9 cellular contexts compared by ENCODE assay signal in the genomic region with DNA sequence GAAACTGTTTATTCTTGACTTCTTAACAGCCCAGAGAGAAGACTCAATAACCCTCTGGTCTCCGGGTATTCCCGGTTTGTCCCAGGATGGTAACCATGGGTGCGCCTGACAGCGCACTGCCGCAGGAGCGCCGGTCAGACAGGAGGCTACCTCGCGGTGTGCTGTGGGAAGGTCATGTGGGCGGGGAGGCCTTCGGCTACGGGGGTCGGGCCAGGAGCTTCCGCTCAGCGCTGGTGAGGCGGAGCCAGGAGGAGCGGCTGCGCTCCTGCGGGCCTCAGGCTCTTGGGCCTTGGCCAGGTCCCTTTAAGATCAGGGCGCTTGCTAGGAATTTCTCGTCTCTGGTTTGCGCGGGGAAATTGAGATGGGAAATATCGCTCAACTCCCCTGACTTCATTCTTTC.
DNase-seq lines count a peak whose midpoint lies in the region; ATAC-seq, FAIRE-seq and TF ChIP-seq lines count a peak whose summit lies in the region.
"Had no signal": no experiment of that assay in that cellular context is flagged by ENCODE, and none has a peak within 500 bp of the region (broad histone marks: within the 10 kb centered on the region; RNA-seq: fewer than 3 reads in every experiment).

No MANE protein-coding gene starts in this region.

- no peak for TF ChIP-seq EP300 in transverse colon (IDR thresholded peaks at IDR 0.05; ENCODE audit: low read depth)

- ATAC-seq in GM19328 (IDR thresholded peaks at IDR 0.05; ENCODE audit: unreplicated experiment): no peak

- no peaks in the 10 kb centered on the region for H3K27me3 ChIP-seq in astrocyte (ENCODE audit: insufficient read depth, low read length)
- H3K27me3 ChIP-seq in transverse colon: no peaks in the 10 kb centered on the region

- FAIRE-seq in astrocyte (lab: Jason Lieb, UNC): no peak

- H3K4me2 ChIP-seq in astrocyte (ENCODE audit: low read length): peak overlapping the region; percentile 80

- H3K79me2 ChIP-seq in astrocyte (ENCODE audit: insufficient read depth, low read length): no peaks in the 10 kb centered on the region

- H3K4me3 Mint-ChIP-seq in astrocyte (ENCODE audit: unreplicated experiment): peak overlapping the region; percentile 75
- H3K4me3 Mint-ChIP-seq: activated CD4-positive, alpha-beta memory T cell treated with anti-CD3 and anti-CD28 coated beads for 36 hours had no signal

- H2AFZ ChIP-seq in astrocyte (ENCODE audit: low read depth, low read length): peak overlapping the region; percentile 60

- peak overlapping the region; percentile 75 for H3K27ac Mint-ChIP-seq in astrocyte (ENCODE audit: unreplicated experiment)
- H3K27ac Mint-ChIP-seq: activated CD4-positive, alpha-beta memory T cell treated with anti-CD3 and anti-CD28 coated beads for 36 hours had no signal

- H3K27ac ChIP-seq in astrocyte (ENCODE audit: low read depth, low read length) (no peak overlapping the region), transverse colon (no peak overlapping the region)
- H3K27ac ChIP-seq: breast epithelium had no signal

- no peak for TF ChIP-seq POLR2A in transverse colon (IDR thresholded peaks at IDR 0.05)

- H3K9me3 ChIP-seq in astrocyte (ENCODE audit: insufficient read depth, low read depth, low read length): no peaks in the 10 kb centered on the region
- H3K9me3 ChIP-seq in transverse colon: no peaks in the 10 kb centered on the region
- H3K9me3 ChIP-seq: breast epithelium had no signal

- H3K4me1 Mint-ChIP-seq in astrocyte (ENCODE audit: low read depth, unreplicated experiment): no peaks in the 10 kb centered on the region

- H3K36me3 Mint-ChIP-seq in astrocyte (ENCODE audit: low read depth, unreplicated experiment): no peaks in the 10 kb centered on the region
- H3K36me3 Mint-ChIP-seq: activated CD4-positive, alpha-beta memory T cell treated with anti-CD3 and anti-CD28 coated beads for 36 hours had no signal

- H3K4me1 ChIP-seq in astrocyte (ENCODE audit: insufficient read depth, low read length) (no peaks in the 10 kb centered on the region), transverse colon (no peaks in the 10 kb centered on the region)
- H3K4me1 ChIP-seq: breast epithelium had no signal

- H4K20me1 ChIP-seq in astrocyte (ENCODE audit: insufficient read depth, low read length): no peaks in the 10 kb centered on the region

- H3K4me3 ChIP-seq in astrocyte (ENCODE audit: insufficient read depth, low read depth, low read length): no peak overlapping the region
- peak overlapping the region in 1 of 4 donors; percentile 8 for H3K4me3 ChIP-seq in transverse colon

- H3K9ac ChIP-seq in astrocyte (ENCODE audit: low read length): no peak overlapping the region

- H3K27me3 Mint-ChIP-seq in astrocyte (ENCODE audit: low read depth, unreplicated experiment): no peaks in the 10 kb centered on the region

- H3K9me3 Mint-ChIP-seq in astrocyte (ENCODE audit: unreplicated experiment): no peaks in the 10 kb centered on the region

- WGBS in transverse colon (ENCODE audit: low coverage in 1 of 2), 2 donors: 55 to 75% methylated on average over 4 to 24 of the region's 24 CpGs

- H3K36me3 ChIP-seq in astrocyte (ENCODE audit: insufficient read depth, low read length): no peaks in the 10 kb centered on the region
- H3K36me3 ChIP-seq in transverse colon: no peaks in the 10 kb centered on the region
- H3K36me3 ChIP-seq: breast epithelium had no signal

- DNase-seq in NCI-H2029 treated with DMSO at 0.1 percent for 48 hours (lab: John Stamatoyannopoulos, UW): peak; percentile 18
- DNase-seq in astrocyte (ENCODE audit: low read depth): no peak
- peak; percentile 48 for DNase-seq in kidney tubule cell (ENCODE audit: low spot score)
- peak; percentile 37 for DNase-seq in transverse colon
- DNase-seq in AG08396 (ENCODE audit: low spot score): no peak
- no peak for DNase-seq in activated naive CD4-positive, alpha-beta T cell treated with anti-CD3 and anti-CD28 coated beads, Interleukin-2, amount 50 U/mL, for 16 hours
- DNase-seq: activated CD4-positive, alpha-beta memory T cell treated with anti-CD3 and anti-CD28 coated beads for 36 hours had no signal

- in situ Hi-C loops in transverse colon (cut with MboI; ENCODE audit: low pct_ligation_motif_present in 1 of 4, low pct_unique_long_range_greater_than_20kb in 1 of 4, low sequenced_read_pairs in 3 of 4): loop anchor here in 2 of 4 donors (10.0 to 25.0 kb wide), 2 partner anchors 225 to 232 kb away; partner anchors contain the start of gene MAGEL2 (in 2 of the 2)

- TF ChIP-seq CTCF in astrocyte (IDR thresholded peaks at IDR 0.05; ENCODE audit: insufficient read depth, low read depth, low read length) (no peak), transverse colon (IDR thresholded peaks at IDR 0.05) (no peak)

- intact Hi-C loops in transverse colon (cut with DNase I; ENCODE audit: low total_unique reads): no loop called here

Comparison
In these comparisons a context has a peak if more than half of its experiments do, and no peak if none do; other contexts are left out.
1. DNase-seq: peak in NCI-H2029 treated with DMSO at 0.1 percent for 48 hours (single experiment), kidney tubule cell (single experiment) and transverse colon (single experiment); none in astrocyte (single experiment), AG08396 (single experiment) and activated naive CD4-positive, alpha-beta T cell treated with anti-CD3 and anti-CD28 coated beads, Interleukin-2, amount 50 U/mL, for 16 hours (single experiment).